ENCODE assay signal across 30 cellular contexts in the genomic region with DNA sequence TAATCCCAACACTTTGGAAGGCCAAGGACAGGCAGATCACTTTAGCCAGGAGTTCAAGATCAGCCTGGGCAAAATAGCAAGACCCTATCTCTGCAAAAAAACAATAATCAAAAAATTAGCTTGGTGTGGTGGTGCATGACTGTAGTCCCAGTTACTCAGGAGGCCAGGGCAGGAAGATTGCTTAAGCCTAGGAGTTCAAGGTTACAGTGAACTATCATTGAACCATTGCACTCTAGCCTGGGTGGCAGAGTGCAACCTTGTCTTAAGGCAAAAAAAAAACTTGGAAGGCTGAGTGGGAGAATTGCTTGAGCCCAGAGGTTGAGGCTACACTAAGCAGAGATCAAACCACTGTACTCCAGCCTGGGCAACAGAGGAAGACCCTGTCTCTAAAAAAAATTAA.
"Had no signal": no experiment of that assay in that cellular context is flagged by ENCODE, and none has a peak within 500 bp of the region (broad histone marks: within the 10 kb centered on the region; RNA-seq: fewer than 3 reads in every experiment).

No MANE protein-coding gene starts in this region.

- ATAC-seq: activated CD4-positive, alpha-beta T cell treated with anti-CD3 and anti-CD28 coated beads for 36 hours; activated CD8-positive, alpha-beta memory T cell treated with anti-CD3 and anti-CD28 coated beads, Interleukin-2, amount 10 ng/mL, durations not matched to agents 7 days and 5 days; activated CD8-positive, alpha-beta T cell treated with anti-CD3 and anti-CD28 coated beads, Interleukin-2, amount 10 ng/mL, durations not matched to agents 7 days and 5 days; activated naive CD4-positive, alpha-beta T cell treated with anti-CD3 and anti-CD28 coated beads, Interleukin-2, amount 50 U/mL, for 72 hours; effector memory CD8-positive, alpha-beta T cell; foreskin keratinocyte; gastrocnemius medialis had no signal

- H3K4me3 Mint-ChIP-seq: activated CD4-positive, alpha-beta memory T cell treated with anti-CD3 and anti-CD28 coated beads for 36 hours; activated CD4-positive, alpha-beta T cell treated with anti-CD3 and anti-CD28 coated beads for 36 hours; activated CD4-positive, alpha-beta T cell treated with anti-CD3 and anti-CD28 coated beads, Interleukin-2, amount 10 ng/mL, durations not matched to agents 24 days and 14 days; activated CD8-positive, alpha-beta memory T cell treated with anti-CD3 and anti-CD28 coated beads, Interleukin-2, amount 10 ng/mL, durations not matched to agents 7 days and 5 days; activated CD8-positive, alpha-beta T cell treated with anti-CD3 and anti-CD28 coated beads, Interleukin-2, amount 10 ng/mL, durations not matched to agents 7 days and 5 days; activated naive CD4-positive, alpha-beta T cell treated with anti-CD3 and anti-CD28 coated beads, Interleukin-2, amount 10 ng/mL, durations not matched to agents 7 days and 5 days; activated naive CD8-positive, alpha-beta T cell treated with anti-CD3 and anti-CD28 coated beads, Interleukin-2, amount 10 ng/mL, durations not matched to agents 7 days and 5 days; central memory CD8-positive, alpha-beta T cell; dendritic cell treated with granulocyte-macrophage colony-stimulating factor and Interleukin-4, amounts not matched to agents 40 ng/mL and 50 ng/mL, for 4 days; effector memory CD8-positive, alpha-beta T cell had no signal

- H3K4me3 ChIP-seq: ascending aorta, breast epithelium, cardiac muscle cell, coronary artery, esophagus muscularis mucosa, gastrocnemius medialis had no signal

- H3K36me3 Mint-ChIP-seq: activated CD4-positive, alpha-beta memory T cell treated with anti-CD3 and anti-CD28 coated beads for 36 hours; activated CD8-positive, alpha-beta memory T cell treated with anti-CD3 and anti-CD28 coated beads, Interleukin-2, amount 10 ng/mL, durations not matched to agents 7 days and 5 days; activated naive CD4-positive, alpha-beta T cell treated with anti-CD3 and anti-CD28 coated beads, Interleukin-2, amount 10 ng/mL, durations not matched to agents 7 days and 5 days; activated naive CD4-positive, alpha-beta T cell treated with anti-CD3 and anti-CD28 coated beads, Interleukin-2, amount 50 U/mL, for 72 hours; activated naive CD8-positive, alpha-beta T cell treated with anti-CD3 and anti-CD28 coated beads, Interleukin-2, amount 10 ng/mL, durations not matched to agents 7 days and 5 days; brain had no signal

- H3K27me3 ChIP-seq: ascending aorta, breast epithelium, cardiac muscle cell, esophagus muscularis mucosa, foreskin keratinocyte, gastrocnemius medialis had no signal

- H3K27me3 Mint-ChIP-seq: activated CD4-positive, alpha-beta memory T cell treated with anti-CD3 and anti-CD28 coated beads for 36 hours; activated CD4-positive, alpha-beta T cell treated with anti-CD3 and anti-CD28 coated beads for 36 hours; activated CD4-positive, alpha-beta T cell treated with anti-CD3 and anti-CD28 coated beads, Interleukin-2, amount 10 ng/mL, durations not matched to agents 24 days and 14 days; activated naive CD8-positive, alpha-beta T cell treated with anti-CD3 and anti-CD28 coated beads, Interleukin-2, amount 10 ng/mL, durations not matched to agents 7 days and 5 days; brain; central memory CD8-positive, alpha-beta T cell; dendritic cell treated with granulocyte-macrophage colony-stimulating factor and Interleukin-4, amounts not matched to agents 40 ng/mL and 50 ng/mL, for 4 days; effector memory CD8-positive, alpha-beta T cell had no signal

- H3K36me3 ChIP-seq: ascending aorta, breast epithelium, cardiac muscle cell, esophagus muscularis mucosa, gastrocnemius medialis had no signal

- DNase-seq: activated CD4-positive, alpha-beta memory T cell treated with anti-CD3 and anti-CD28 coated beads for 36 hours; activated CD4-positive, alpha-beta T cell treated with anti-CD3 and anti-CD28 coated beads for 36 hours; activated CD4-positive, alpha-beta T cell treated with anti-CD3 and anti-CD28 coated beads, Interleukin-2, amount 10 ng/mL, durations not matched to agents 24 days and 14 days; activated CD4-positive, CD25-positive, alpha-beta regulatory T cell; activated CD4-positive, CD25-positive, alpha-beta regulatory T cell treated with anti-CD3 and anti-CD28 coated beads, Interleukin-2, amount 50 U/mL, for 72 hours; activated CD8-positive, alpha-beta memory T cell treated with anti-CD3 and anti-CD28 coated beads, Interleukin-2, amount 10 ng/mL, durations not matched to agents 7 days and 5 days; activated CD8-positive, alpha-beta memory T cell treated with anti-CD3 and anti-CD28 coated beads, Interleukin-2, amount 50 U/mL, for 4 hours; activated CD8-positive, alpha-beta T cell treated with anti-CD3 and anti-CD28 coated beads, Interleukin-2, amount 10 ng/mL, durations not matched to agents 7 days and 5 days; activated gamma-delta T cell; activated naive CD4-positive, alpha-beta T cell; activated naive CD4-positive, alpha-beta T cell treated with anti-CD3 and anti-CD28 coated beads, Interleukin-2, amount 10 ng/mL, durations not matched to agents 7 days and 5 days; activated naive CD8-positive, alpha-beta T cell treated with anti-CD3 and anti-CD28 coated beads, Interleukin-2, amount 10 ng/mL, durations not matched to agents 7 days and 5 days; activated T-cell treated with anti-CD3 and anti-CD28 coated beads, Interleukin-2, amount 50 U/mL, for 1 hour; activated T-cell treated with anti-CD3 and anti-CD28 coated beads, Interleukin-2, amount 50 U/mL, for 48 hours; effector CD4-positive, alpha-beta T cell; effector memory CD8-positive, alpha-beta T cell; erythroblast; foreskin keratinocyte; gastrocnemius medialis; glutamatergic neuron; T-helper 2 cell had no signal

- H3K27ac Mint-ChIP-seq: activated CD4-positive, alpha-beta memory T cell treated with anti-CD3 and anti-CD28 coated beads for 36 hours; activated CD4-positive, alpha-beta T cell treated with anti-CD3 and anti-CD28 coated beads for 36 hours; activated CD4-positive, alpha-beta T cell treated with anti-CD3 and anti-CD28 coated beads, Interleukin-2, amount 10 ng/mL, durations not matched to agents 24 days and 14 days; activated CD8-positive, alpha-beta memory T cell treated with anti-CD3 and anti-CD28 coated beads, Interleukin-2, amount 10 ng/mL, durations not matched to agents 7 days and 5 days; activated CD8-positive, alpha-beta T cell treated with anti-CD3 and anti-CD28 coated beads, Interleukin-2, amount 10 ng/mL, durations not matched to agents 7 days and 5 days; activated naive CD4-positive, alpha-beta T cell treated with anti-CD3 and anti-CD28 coated beads, Interleukin-2, amount 10 ng/mL, durations not matched to agents 7 days and 5 days; activated naive CD4-positive, alpha-beta T cell treated with anti-CD3 and anti-CD28 coated beads, Interleukin-2, amount 50 U/mL, for 72 hours; activated naive CD8-positive, alpha-beta T cell treated with anti-CD3 and anti-CD28 coated beads, Interleukin-2, amount 10 ng/mL, durations not matched to agents 7 days and 5 days; dendritic cell treated with granulocyte-macrophage colony-stimulating factor and Interleukin-4, amounts not matched to agents 40 ng/mL and 50 ng/mL, for 4 days; effector memory CD8-positive, alpha-beta T cell had no signal

- H3K9me3 ChIP-seq: ascending aorta, breast epithelium, esophagus muscularis mucosa, gastrocnemius medialis had no signal

- H3K27ac ChIP-seq: ascending aorta, breast epithelium, cardiac muscle cell, coronary artery, esophagus muscularis mucosa, foreskin keratinocyte, gastrocnemius medialis had no signal

- H3K9me3 Mint-ChIP-seq: activated CD4-positive, alpha-beta memory T cell treated with anti-CD3 and anti-CD28 coated beads for 36 hours; activated CD4-positive, alpha-beta T cell treated with anti-CD3 and anti-CD28 coated beads, Interleukin-2, amount 10 ng/mL, durations not matched to agents 24 days and 14 days; activated naive CD4-positive, alpha-beta T cell treated with anti-CD3 and anti-CD28 coated beads, Interleukin-2, amount 10 ng/mL, durations not matched to agents 7 days and 5 days; activated naive CD8-positive, alpha-beta T cell treated with anti-CD3 and anti-CD28 coated beads, Interleukin-2, amount 10 ng/mL, durations not matched to agents 7 days and 5 days; brain; central memory CD8-positive, alpha-beta T cell; dendritic cell treated with granulocyte-macrophage colony-stimulating factor and Interleukin-4, amounts not matched to agents 40 ng/mL and 50 ng/mL, for 4 days; effector memory CD8-positive, alpha-beta T cell had no signal

- H3K4me1 ChIP-seq: breast epithelium, foreskin keratinocyte had no signal
